Comparison of ENCODE assay signal across 12 cellular contexts in genomic region chr19:9071720-9072119, GRCh38. TPM values are rescaled to one million over a fixed set of nuclear protein-coding genes. Genes with fewer than 3 reads are reported as not detected.
"Had no signal": no experiment of that assay in that cellular context is flagged by ENCODE, and none has a peak within 500 bp of the region (broad histone marks: within the 10 kb centered on the region; RNA-seq: fewer than 3 reads in every experiment).

No MANE protein-coding gene starts in this region.

RNA-seq across cellular contexts. Expression of gene OR1M1, which starts 15.1 kb away (rescaled TPM):
- total RNA-seq: activated CD4-positive, alpha-beta memory T cell treated with anti-CD3 and anti-CD28 coated beads, Interleukin-2, amount 10 ng/mL, durations not matched to agents 7 days and 5 days; activated CD4-positive, alpha-beta T cell treated with anti-CD3 and anti-CD28 coated beads for 36 hours; activated CD4-positive, alpha-beta T cell treated with anti-CD3 and anti-CD28 coated beads, Interleukin-2, amount 10 ng/mL, durations not matched to agents 7 days and 5 days; activated CD8-positive, alpha-beta memory T cell treated with anti-CD3 and anti-CD28 coated beads, Interleukin-2, amount 10 ng/mL, durations not matched to agents 7 days and 5 days; activated CD8-positive, alpha-beta T cell treated with anti-CD3 and anti-CD28 coated beads, Interleukin-2, amount 10 ng/mL, durations not matched to agents 7 days and 5 days; activated naive CD8-positive, alpha-beta T cell treated with anti-CD3 and anti-CD28 coated beads, Interleukin-2, amount 10 ng/mL, durations not matched to agents 7 days and 5 days; activated T-helper 2 cell treated with anti-CD3 and anti-CD28 coated beads, Interferon-gamma antibody, Interleukin-2, Interleukin-4, amounts not matched to agents 10 μg/mL and 5 μg/mL and 100 μg/mL, durations not matched to agents 14 hours and 24 hours and 36 hours; ascending aorta; bronchial epithelial cell; cardiac muscle cell; chondrocyte had no signal
- polyA plus RNA-seq: adipose tissue, cardiac muscle cell had no signal

RNA-seq across cellular contexts. Expression of gene OR7G2, which starts 35.6 kb away (rescaled TPM):
- total RNA-seq: activated CD4-positive, alpha-beta memory T cell treated with anti-CD3 and anti-CD28 coated beads, Interleukin-2, amount 10 ng/mL, durations not matched to agents 7 days and 5 days; activated CD4-positive, alpha-beta T cell treated with anti-CD3 and anti-CD28 coated beads for 36 hours; activated CD4-positive, alpha-beta T cell treated with anti-CD3 and anti-CD28 coated beads, Interleukin-2, amount 10 ng/mL, durations not matched to agents 7 days and 5 days; activated CD8-positive, alpha-beta memory T cell treated with anti-CD3 and anti-CD28 coated beads, Interleukin-2, amount 10 ng/mL, durations not matched to agents 7 days and 5 days; activated CD8-positive, alpha-beta T cell treated with anti-CD3 and anti-CD28 coated beads, Interleukin-2, amount 10 ng/mL, durations not matched to agents 7 days and 5 days; activated naive CD8-positive, alpha-beta T cell treated with anti-CD3 and anti-CD28 coated beads, Interleukin-2, amount 10 ng/mL, durations not matched to agents 7 days and 5 days; activated T-helper 2 cell treated with anti-CD3 and anti-CD28 coated beads, Interferon-gamma antibody, Interleukin-2, Interleukin-4, amounts not matched to agents 10 μg/mL and 5 μg/mL and 100 μg/mL, durations not matched to agents 14 hours and 24 hours and 36 hours; ascending aorta; bronchial epithelial cell; cardiac muscle cell; chondrocyte had no signal
- polyA plus RNA-seq: adipose tissue, cardiac muscle cell had no signal

RNA-seq across cellular contexts. Expression of gene OR7G1, which starts 43.8 kb away (rescaled TPM):
- total RNA-seq: activated CD4-positive, alpha-beta memory T cell treated with anti-CD3 and anti-CD28 coated beads, Interleukin-2, amount 10 ng/mL, durations not matched to agents 7 days and 5 days; activated CD4-positive, alpha-beta T cell treated with anti-CD3 and anti-CD28 coated beads for 36 hours; activated CD4-positive, alpha-beta T cell treated with anti-CD3 and anti-CD28 coated beads, Interleukin-2, amount 10 ng/mL, durations not matched to agents 7 days and 5 days; activated CD8-positive, alpha-beta memory T cell treated with anti-CD3 and anti-CD28 coated beads, Interleukin-2, amount 10 ng/mL, durations not matched to agents 7 days and 5 days; activated CD8-positive, alpha-beta T cell treated with anti-CD3 and anti-CD28 coated beads, Interleukin-2, amount 10 ng/mL, durations not matched to agents 7 days and 5 days; activated naive CD8-positive, alpha-beta T cell treated with anti-CD3 and anti-CD28 coated beads, Interleukin-2, amount 10 ng/mL, durations not matched to agents 7 days and 5 days; activated T-helper 2 cell treated with anti-CD3 and anti-CD28 coated beads, Interferon-gamma antibody, Interleukin-2, Interleukin-4, amounts not matched to agents 10 μg/mL and 5 μg/mL and 100 μg/mL, durations not matched to agents 14 hours and 24 hours and 36 hours; ascending aorta; bronchial epithelial cell; cardiac muscle cell; chondrocyte had no signal
- polyA plus RNA-seq: adipose tissue, cardiac muscle cell had no signal

RNA-seq across cellular contexts. Expression of gene OR7G3, which starts 55.0 kb away (rescaled TPM):
- total RNA-seq: activated CD4-positive, alpha-beta memory T cell treated with anti-CD3 and anti-CD28 coated beads, Interleukin-2, amount 10 ng/mL, durations not matched to agents 7 days and 5 days; activated CD4-positive, alpha-beta T cell treated with anti-CD3 and anti-CD28 coated beads for 36 hours; activated CD4-positive, alpha-beta T cell treated with anti-CD3 and anti-CD28 coated beads, Interleukin-2, amount 10 ng/mL, durations not matched to agents 7 days and 5 days; activated CD8-positive, alpha-beta memory T cell treated with anti-CD3 and anti-CD28 coated beads, Interleukin-2, amount 10 ng/mL, durations not matched to agents 7 days and 5 days; activated CD8-positive, alpha-beta T cell treated with anti-CD3 and anti-CD28 coated beads, Interleukin-2, amount 10 ng/mL, durations not matched to agents 7 days and 5 days; activated naive CD8-positive, alpha-beta T cell treated with anti-CD3 and anti-CD28 coated beads, Interleukin-2, amount 10 ng/mL, durations not matched to agents 7 days and 5 days; activated T-helper 2 cell treated with anti-CD3 and anti-CD28 coated beads, Interferon-gamma antibody, Interleukin-2, Interleukin-4, amounts not matched to agents 10 μg/mL and 5 μg/mL and 100 μg/mL, durations not matched to agents 14 hours and 24 hours and 36 hours; ascending aorta; bronchial epithelial cell; cardiac muscle cell; chondrocyte had no signal
- polyA plus RNA-seq: adipose tissue, cardiac muscle cell had no signal
